2 cellular contexts compared by ENCODE assay signal in the genomic region with DNA sequence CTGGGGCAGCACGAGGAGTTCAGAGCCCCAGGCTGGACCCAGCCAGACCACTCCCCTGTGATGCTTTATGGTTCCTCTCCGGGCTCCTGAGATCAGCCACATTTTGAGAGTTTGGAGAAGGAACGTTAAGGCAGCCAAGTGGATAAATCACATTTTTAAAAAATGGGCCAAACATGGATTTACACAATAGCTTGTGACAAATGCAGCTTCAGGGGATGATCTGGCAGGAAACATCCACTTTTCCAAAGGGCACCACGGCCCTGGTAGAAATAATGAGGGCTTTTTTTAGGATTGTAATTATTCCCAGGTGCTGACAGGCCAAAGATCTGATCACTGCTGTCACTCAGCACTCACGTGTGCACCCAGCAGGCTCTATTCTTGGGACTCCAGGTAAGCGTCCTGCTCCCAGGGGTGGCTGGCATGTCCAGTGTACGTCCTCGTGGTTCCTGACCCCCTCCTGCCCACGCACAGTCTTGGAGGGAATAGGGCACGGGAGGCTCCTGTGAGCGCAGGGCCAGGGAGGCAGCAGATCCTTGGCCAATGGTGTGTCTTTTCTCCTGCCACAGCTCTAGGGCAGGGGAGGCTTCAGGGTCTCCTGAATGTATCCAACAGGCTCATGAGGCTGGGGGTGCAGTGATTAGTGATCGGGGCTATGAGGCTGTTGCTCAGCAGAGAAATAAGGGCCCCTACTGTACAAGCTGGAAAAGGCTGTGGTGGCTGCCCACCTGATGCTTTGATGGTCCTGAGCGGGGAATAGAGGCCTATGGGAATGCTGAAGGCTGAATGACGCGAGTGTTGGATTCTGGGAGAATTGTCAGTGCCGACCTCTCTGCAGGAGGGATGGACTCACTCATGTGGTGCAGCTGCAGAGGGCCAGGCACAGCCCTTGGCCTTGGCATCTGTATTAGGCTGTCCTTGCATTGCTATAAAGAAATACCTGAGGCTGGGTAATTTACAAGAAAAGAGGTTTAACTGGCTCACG.
TF ChIP-seq lines count a peak whose summit lies in the region.

No MANE protein-coding gene starts in this region.

TF ChIP-seq in SK-N-SH, 30 proteins besides CTCF, POLR2A, EP300 and RAD21 (continued from another document):
- TF ChIP-seq RCOR1 (IDR thresholded peaks at IDR 0.05; ENCODE audit: low read length) (peak; percentile 59), CHD2 (IDR thresholded peaks at IDR 0.05; ENCODE audit: low read length, partially characterized antibody) (peak; percentile 41), MXI1 (IDR thresholded peaks at IDR 0.05; ENCODE audit: low read depth, low read length) (peak; percentile 51; the same call in 1 of the 2 replicates)
- TF ChIP-seq, protein P1, sequence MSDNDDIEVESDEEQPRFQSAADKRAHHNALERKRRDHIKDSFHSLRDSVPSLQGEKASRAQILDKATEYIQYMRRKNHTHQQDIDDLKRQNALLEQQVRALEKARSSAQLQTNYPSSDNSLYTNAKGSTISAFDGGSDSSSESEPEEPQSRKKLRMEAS (IDR thresholded peaks at IDR 0.05; ENCODE audit: low read depth), result no peak

TF ChIP-seq in SK-N-SH treated with all-trans-retinoic acid at 6 μM for 48 hours, 23 proteins besides CTCF, POLR2A, EP300 and RAD21 (continued from another document):
- TF ChIP-seq, protein P2, sequence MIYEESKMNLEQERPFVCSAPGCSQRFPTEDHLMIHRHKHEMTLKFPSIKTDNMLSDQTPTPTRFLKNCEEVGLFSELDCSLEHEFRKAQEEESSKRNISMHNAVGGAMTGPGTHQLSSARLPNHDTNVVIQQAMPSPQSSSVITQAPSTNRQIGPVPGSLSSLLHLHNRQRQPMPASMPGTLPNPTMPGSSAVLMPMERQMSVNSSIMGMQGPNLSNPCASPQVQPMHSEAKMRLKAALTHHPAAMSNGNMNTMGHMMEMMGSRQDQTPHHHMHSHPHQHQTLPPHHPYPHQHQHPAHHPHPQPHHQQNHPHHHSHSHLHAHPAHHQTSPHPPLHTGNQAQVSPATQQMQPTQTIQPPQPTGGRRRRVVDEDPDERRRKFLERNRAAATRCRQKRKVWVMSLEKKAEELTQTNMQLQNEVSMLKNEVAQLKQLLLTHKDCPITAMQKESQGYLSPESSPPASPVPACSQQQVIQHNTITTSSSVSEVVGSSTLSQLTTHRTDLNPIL (CRISPR knock-in tag; IDR thresholded peaks at IDR 0.05; ENCODE audit: low read depth), result no peak
- no peak for TF ChIP-seq ARNTL (CRISPR knock-in tag; IDR thresholded peaks at IDR 0.05; ENCODE audit: borderline replicate concordance, low read depth)
- TF ChIP-seq, protein P3, sequence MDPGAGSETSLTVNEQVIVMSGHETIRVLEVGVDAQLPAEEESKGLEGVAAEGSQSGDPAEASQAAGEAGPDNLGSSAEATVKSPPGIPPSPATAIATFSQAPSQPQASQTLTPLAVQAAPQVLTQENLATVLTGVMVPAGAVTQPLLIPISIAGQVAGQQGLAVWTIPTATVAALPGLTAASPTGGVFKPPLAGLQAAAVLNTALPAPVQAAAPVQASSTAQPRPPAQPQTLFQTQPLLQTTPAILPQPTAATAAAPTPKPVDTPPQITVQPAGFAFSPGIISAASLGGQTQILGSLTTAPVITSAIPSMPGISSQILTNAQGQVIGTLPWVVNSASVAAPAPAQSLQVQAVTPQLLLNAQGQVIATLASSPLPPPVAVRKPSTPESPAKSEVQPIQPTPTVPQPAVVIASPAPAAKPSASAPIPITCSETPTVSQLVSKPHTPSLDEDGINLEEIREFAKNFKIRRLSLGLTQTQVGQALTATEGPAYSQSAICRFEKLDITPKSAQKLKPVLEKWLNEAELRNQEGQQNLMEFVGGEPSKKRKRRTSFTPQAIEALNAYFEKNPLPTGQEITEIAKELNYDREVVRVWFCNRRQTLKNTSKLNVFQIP (CRISPR knock-in tag; IDR thresholded peaks at IDR 0.05; ENCODE audit: borderline replicate concordance, low read depth), result no peak
- TF ChIP-seq CSDC2 (CRISPR knock-in tag; IDR thresholded peaks at IDR 0.05), result no peak
- TF ChIP-seq ZNF70 (CRISPR knock-in tag; IDR thresholded peaks at IDR 0.05), result no peak
- no peak for TF ChIP-seq OSR1 (CRISPR knock-in tag; IDR thresholded peaks at IDR 0.05)
- no peak for TF ChIP-seq PPARA (CRISPR knock-in tag; IDR thresholded peaks at IDR 0.05; ENCODE audit: borderline replicate concordance)
- no peak for TF ChIP-seq ISL1 (CRISPR knock-in tag; IDR thresholded peaks at IDR 0.05)
- TF ChIP-seq ZFP30 (CRISPR knock-in tag; IDR thresholded peaks at IDR 0.05), result no peak
- no peak for TF ChIP-seq CSRNP3 (CRISPR knock-in tag; IDR thresholded peaks at IDR 0.05)
- no peak for TF ChIP-seq TOX (CRISPR knock-in tag; IDR thresholded peaks at IDR 0.05; ENCODE audit: borderline replicate concordance)
- no peak for TF ChIP-seq BACH2 (CRISPR knock-in tag; IDR thresholded peaks at IDR 0.05; ENCODE audit: borderline replicate concordance)
- TF ChIP-seq, protein P4, sequence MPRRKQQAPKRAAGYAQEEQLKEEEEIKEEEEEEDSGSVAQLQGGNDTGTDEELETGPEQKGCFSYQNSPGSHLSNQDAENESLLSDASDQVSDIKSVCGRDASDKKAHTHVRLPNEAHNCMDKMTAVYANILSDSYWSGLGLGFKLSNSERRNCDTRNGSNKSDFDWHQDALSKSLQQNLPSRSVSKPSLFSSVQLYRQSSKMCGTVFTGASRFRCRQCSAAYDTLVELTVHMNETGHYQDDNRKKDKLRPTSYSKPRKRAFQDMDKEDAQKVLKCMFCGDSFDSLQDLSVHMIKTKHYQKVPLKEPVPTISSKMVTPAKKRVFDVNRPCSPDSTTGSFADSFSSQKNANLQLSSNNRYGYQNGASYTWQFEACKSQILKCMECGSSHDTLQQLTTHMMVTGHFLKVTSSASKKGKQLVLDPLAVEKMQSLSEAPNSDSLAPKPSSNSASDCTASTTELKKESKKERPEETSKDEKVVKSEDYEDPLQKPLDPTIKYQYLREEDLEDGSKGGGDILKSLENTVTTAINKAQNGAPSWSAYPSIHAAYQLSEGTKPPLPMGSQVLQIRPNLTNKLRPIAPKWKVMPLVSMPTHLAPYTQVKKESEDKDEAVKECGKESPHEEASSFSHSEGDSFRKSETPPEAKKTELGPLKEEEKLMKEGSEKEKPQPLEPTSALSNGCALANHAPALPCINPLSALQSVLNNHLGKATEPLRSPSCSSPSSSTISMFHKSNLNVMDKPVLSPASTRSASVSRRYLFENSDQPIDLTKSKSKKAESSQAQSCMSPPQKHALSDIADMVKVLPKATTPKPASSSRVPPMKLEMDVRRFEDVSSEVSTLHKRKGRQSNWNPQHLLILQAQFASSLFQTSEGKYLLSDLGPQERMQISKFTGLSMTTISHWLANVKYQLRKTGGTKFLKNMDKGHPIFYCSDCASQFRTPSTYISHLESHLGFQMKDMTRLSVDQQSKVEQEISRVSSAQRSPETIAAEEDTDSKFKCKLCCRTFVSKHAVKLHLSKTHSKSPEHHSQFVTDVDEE (CRISPR knock-in tag; IDR thresholded peaks at IDR 0.05), result no peak
- TF ChIP-seq, protein P5, sequence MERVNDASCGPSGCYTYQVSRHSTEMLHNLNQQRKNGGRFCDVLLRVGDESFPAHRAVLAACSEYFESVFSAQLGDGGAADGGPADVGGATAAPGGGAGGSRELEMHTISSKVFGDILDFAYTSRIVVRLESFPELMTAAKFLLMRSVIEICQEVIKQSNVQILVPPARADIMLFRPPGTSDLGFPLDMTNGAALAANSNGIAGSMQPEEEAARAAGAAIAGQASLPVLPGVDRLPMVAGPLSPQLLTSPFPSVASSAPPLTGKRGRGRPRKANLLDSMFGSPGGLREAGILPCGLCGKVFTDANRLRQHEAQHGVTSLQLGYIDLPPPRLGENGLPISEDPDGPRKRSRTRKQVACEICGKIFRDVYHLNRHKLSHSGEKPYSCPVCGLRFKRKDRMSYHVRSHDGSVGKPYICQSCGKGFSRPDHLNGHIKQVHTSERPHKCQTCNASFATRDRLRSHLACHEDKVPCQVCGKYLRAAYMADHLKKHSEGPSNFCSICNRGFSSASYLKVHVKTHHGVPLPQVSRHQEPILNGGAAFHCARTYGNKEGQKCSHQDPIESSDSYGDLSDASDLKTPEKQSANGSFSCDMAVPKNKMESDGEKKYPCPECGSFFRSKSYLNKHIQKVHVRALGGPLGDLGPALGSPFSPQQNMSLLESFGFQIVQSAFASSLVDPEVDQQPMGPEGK (CRISPR knock-in tag; IDR thresholded peaks at IDR 0.05; ENCODE audit: borderline replicate concordance), result no peak
- no peak for TF ChIP-seq ZNF565 (CRISPR knock-in tag; conservative IDR thresholded peaks at IDR 0.05; ENCODE audit: low read depth)
- no peak for TF ChIP-seq ZC3H10 (CRISPR knock-in tag; IDR thresholded peaks at IDR 0.05)
- no peak for TF ChIP-seq TCF4 (CRISPR knock-in tag; IDR thresholded peaks at IDR 0.05; ENCODE audit: borderline replicate concordance)
- TF ChIP-seq ZFP3 (CRISPR knock-in tag; IDR thresholded peaks at IDR 0.05), result no peak
- TF ChIP-seq SNAI2 (CRISPR knock-in tag; IDR thresholded peaks at IDR 0.05), result no peak
